Comparison of ENCODE assay signal across 14 cellular contexts in genomic region chr11:125942771-125943428, GRCh38. TPM values are rescaled to one million over a fixed set of nuclear protein-coding genes. Genes with fewer than 3 reads are reported as not detected.
"Had no signal": no experiment of that assay in that cellular context is flagged by ENCODE, and none has a peak within 500 bp of the region (broad histone marks: within the 10 kb centered on the region; RNA-seq: fewer than 3 reads in every experiment).

No MANE protein-coding gene starts in this region.

- H3K36me3 ChIP-seq: prostate gland, tibial artery, uterus had no signal

- DNase-seq: foreskin melanocyte, naive B cell had no signal

- H3K27me3 ChIP-seq: uterus had no signal

- H3K27ac ChIP-seq: prostate gland, tibial artery, uterus had no signal

- H3K9me3 ChIP-seq: prostate gland, tibial artery, uterus had no signal

- H3K4me1 ChIP-seq: prostate gland, tibial artery, uterus had no signal

- H3K4me3 ChIP-seq: dorsolateral prefrontal cortex, prostate gland, tibial artery, uterus had no signal

RNA-seq across cellular contexts. Expression of gene VSIG10L2, which starts 2.9 kb away (rescaled TPM):
- total RNA-seq: activated CD4-positive, alpha-beta memory T cell treated with anti-CD3 and anti-CD28 coated beads for 36 hours; endothelial cell of umbilical vein; esophagus mucosa; mucosa of gallbladder; neural crest cell; skeletal muscle tissue; T-helper 2 cell treated with Interferon-gamma antibody and Interleukin-4, amounts not matched to agents 100 ng/mL and 5 ng/mL, for 36 hours had no signal
- polyA plus RNA-seq: endothelial cell of umbilical vein had no signal

RNA-seq across cellular contexts. Expression of gene DDX25, which starts 38.6 kb away (rescaled TPM):
- total RNA-seq: activated CD4-positive, alpha-beta memory T cell treated with anti-CD3 and anti-CD28 coated beads for 36 hours; endothelial cell of umbilical vein; esophagus mucosa; right cardiac atrium; T-helper 2 cell treated with Interferon-gamma antibody and Interleukin-4, amounts not matched to agents 100 ng/mL and 5 ng/mL, for 36 hours had no signal
- polyA plus RNA-seq: endothelial cell of umbilical vein had no signal
